In the genomic region with DNA sequence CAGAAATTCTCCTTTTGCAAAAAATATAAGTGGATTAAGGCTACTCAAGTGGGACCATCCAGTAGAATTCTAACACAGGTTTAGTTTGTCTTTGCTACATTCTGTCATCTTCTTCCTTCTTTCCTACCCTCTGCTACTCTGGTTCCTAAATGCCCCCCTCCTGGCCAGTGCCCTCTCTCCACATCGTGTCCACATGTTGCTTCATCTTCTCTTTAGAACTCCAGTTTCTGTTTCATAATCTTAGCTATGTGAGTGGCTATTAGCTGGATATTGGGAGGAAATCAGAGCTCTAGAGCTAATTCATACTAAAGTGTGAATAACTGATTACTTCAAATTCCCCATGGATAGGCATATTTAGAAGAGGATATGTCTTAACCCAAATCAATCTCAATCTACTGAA, we compare ENCODE assay signal across 26 cellular contexts.
"Had no signal": no experiment of that assay in that cellular context is flagged by ENCODE, and none has a peak within 500 bp of the region (broad histone marks: within the 10 kb centered on the region; RNA-seq: fewer than 3 reads in every experiment).

No MANE protein-coding gene starts in this region.

- H3K4me2 ChIP-seq: PC-9 had no signal

- H3K36me3 ChIP-seq: WERI-Rb-1 had no signal

- H3K4me3 ChIP-seq: K562, PC-9, SK-N-MC had no signal

- H2AFZ ChIP-seq: PC-9 had no signal

- ATAC-seq: activated CD4-positive, alpha-beta T cell treated with anti-CD3 and anti-CD28 coated beads for 36 hours; activated T-cell treated with anti-CD3 and anti-CD28 coated beads, Interleukin-2, amount 50 U/mL, for 72 hours; K562; Right ventricle myocardium inferior; T-cell had no signal

- DNase-seq: activated CD4-positive, alpha-beta memory T cell treated with anti-CD3 and anti-CD28 coated beads, Interleukin-2, amount 10 ng/mL, durations not matched to agents 7 days and 5 days; activated CD4-positive, alpha-beta T cell treated with anti-CD3 and anti-CD28 coated beads for 36 hours; activated CD4-positive, alpha-beta T cell treated with anti-CD3 and anti-CD28 coated beads, Interleukin-2, amount 50 U/mL, for 1 hour; activated CD8-positive, alpha-beta memory T cell treated with anti-CD3 and anti-CD28 coated beads, Interleukin-2, amount 50 U/mL, for 4 hours; activated gamma-delta T cell treated with Interleukin-2 at 50 U/mL for 16 hours; activated naive CD4-positive, alpha-beta T cell treated with anti-CD3 and anti-CD28 coated beads, Interleukin-2, amount 10 ng/mL, durations not matched to agents 7 days and 5 days; activated naive CD8-positive, alpha-beta T cell treated with anti-CD3 and anti-CD28 coated beads for 36 hours; activated T-cell treated with anti-CD3 and anti-CD28 coated beads, Interleukin-2, amount 50 U/mL, for 72 hours; Karpas-422; MM.1S; NCI-H1092; NCI-H1417; NCI-H1930; NCI-H2107; NCI-H2171 treated with DMSO at 0.1 percent for 48 hours; NCI-H510A; NCI-H526 treated with DMSO at 0.1 percent for 48 hours; NCI-H82; NK-92 treated with Interleukin-12 subunit alpha and Interleukin-12 subunit beta, amount 100 ng/mL, for 24 hours; T-cell; T-helper 2 cell; WERI-Rb-1 had no signal

- H3K27ac ChIP-seq: PC-9, SK-N-MC, WERI-Rb-1 had no signal

- FAIRE-seq: K562 had no signal
